ENCODE assay signal across 14 cellular contexts in genomic region chr1:31926252-31926651, GRCh38. TPM values are rescaled to one million over a fixed set of nuclear protein-coding genes. Genes with fewer than 3 reads are reported as not detected.
DNase-seq lines count a peak whose midpoint lies in the region; ATAC-seq and TF ChIP-seq lines count a peak whose summit lies in the region.
"Had no signal": no experiment of that assay in that cellular context is flagged by ENCODE, and none has a peak within 500 bp of the region (broad histone marks: within the 10 kb centered on the region; RNA-seq: fewer than 3 reads in every experiment).

No MANE protein-coding gene starts in this region.

- peaks cover 98% of the 10 kb centered on the region for H3K79me2 ChIP-seq in PC-9 (ENCODE audit: low read depth)

- BruUV-seq in PC-9 (replicated peaks; lab: Mats Ljungman, UMichigan) = no TSS peak

- POLR2A ChIA-PET in PC-9 (lab: Charles Lee; ENCODE audit: unreplicated experiment) = interaction anchor here (0.5 kb wide), 1 partner anchor 221 kb away, joined by 5 read pairs; no protein-coding TSS in a partner anchor

- H3F3A ChIP-seq in PC-9 (ENCODE audit: insufficient read depth, low read depth) = peaks cover 80% of the 10 kb centered on the region

- no peaks in the 10 kb centered on the region for H3K27me3 Mint-ChIP-seq in activated T-cell treated with anti-CD3 and anti-CD28 coated beads, Interleukin-2, amount 50 U/mL, for 4 hours (ENCODE audit: low read depth)

- H3K9me3 Mint-ChIP-seq in activated T-cell treated with anti-CD3 and anti-CD28 coated beads, Interleukin-2, amount 50 U/mL, for 4 hours = no peaks in the 10 kb centered on the region

- H3K9me3 ChIP-seq in PC-9 (ENCODE audit: insufficient read depth, low read depth) (no peaks in the 10 kb centered on the region), subcutaneous abdominal adipose tissue (ENCODE audit: control insufficient read depth in 5 of 5, low read length in 5 of 5) (no peaks in the 10 kb centered on the region)
- H3K9me3 ChIP-seq: HAP-1 had no signal

- peak overlapping the region; percentile 76 for H3K4me3 Mint-ChIP-seq in activated T-cell treated with anti-CD3 and anti-CD28 coated beads, Interleukin-2, amount 50 U/mL, for 4 hours

- H3K9me2 ChIP-seq in PC-9 (ENCODE audit: insufficient read depth) = no peaks in the 10 kb centered on the region

- no peak overlapping the region for H3K4me3 ChIP-seq in PC-9
- no peak overlapping the region for H3K4me3 ChIP-seq in subcutaneous abdominal adipose tissue (ENCODE audit: low read depth in 1 of 5, low read length in 5 of 5)
- H3K4me3 ChIP-seq: HAP-1 had no signal

- DNase-seq in activated T-cell treated with anti-CD3 and anti-CD28 coated beads, Interleukin-2, amount 50 U/mL, for 4 hours = no peak
- no peak for DNase-seq in activated T-cell treated with anti-CD3 and anti-CD28 coated beads, Interleukin-2, amount 50 U/mL, for 1 hour
- DNase-seq in PC-9 (no peak), nucleus accumbens (lab: John Stamatoyannopoulos, UW) (no peak), RKO (ENCODE audit: low spot score) (no peak)
- DNase-seq: activated gamma-delta T cell treated with Interleukin-2 at 50 U/mL for 16 hours, EL, islet precursor cell, SHP77 had no signal

- peaks cover 85% of the 10 kb centered on the region for H3K4me1 Mint-ChIP-seq in activated T-cell treated with anti-CD3 and anti-CD28 coated beads, Interleukin-2, amount 50 U/mL, for 4 hours (ENCODE audit: low read depth)

- H3K9ac ChIP-seq in subcutaneous abdominal adipose tissue (ENCODE audit: low read length in 5 of 5) = no peak overlapping the region

- peaks cover 91% of the 10 kb centered on the region for H3K4me1 ChIP-seq in PC-9 (replicated peaks; ENCODE audit: insufficient read depth)
- H3K4me1 ChIP-seq in subcutaneous abdominal adipose tissue (ENCODE audit: control insufficient read depth in 5 of 5, insufficient read depth in 5 of 5, low read length in 5 of 5) = peaks cover 6 to 73% (median 71%) of the 10 kb centered on the region in 5 donors

- no peak overlapping the region for H2AFZ ChIP-seq in PC-9

- H3K4me2 ChIP-seq in PC-9 = peak overlapping the region; percentile 8; the same call in 1 of the 2 replicates

- TF ChIP-seq CTCF in PC-9 (conservative IDR thresholded peaks at IDR 0.05) = no peak

- ATAC-seq in activated T-cell treated with anti-CD3 and anti-CD28 coated beads, Interleukin-2, amount 50 U/mL, for 4 hours = peak in 1 of 2 donors; percentile 19
- no peak for ATAC-seq in HG03139 (IDR thresholded peaks at IDR 0.05; ENCODE audit: unreplicated experiment)
- ATAC-seq: HepG2 had no signal

- H3K36me3 ChIP-seq in PC-9 (ENCODE audit: low read depth) (peaks cover 62% of the 10 kb centered on the region), subcutaneous abdominal adipose tissue (ENCODE audit: control insufficient read depth in 5 of 5, insufficient read depth in 5 of 5, low read length in 5 of 5) (no peaks in the 10 kb centered on the region)

- H3K27me3 ChIP-seq in PC-9 (ENCODE audit: insufficient read depth, low read depth) = no peaks in the 10 kb centered on the region
- no peaks in the 10 kb centered on the region for H3K27me3 ChIP-seq in subcutaneous abdominal adipose tissue (ENCODE audit: control insufficient read depth in 5 of 5, insufficient read depth in 4 of 5, low read length in 5 of 5)

- peak overlapping the region; percentile 32 for H3K27ac ChIP-seq in PC-9
- peak overlapping the region; percentile 88 for H3K27ac ChIP-seq in cingulate gyrus (ENCODE audit: low read depth, low read length)
- peak overlapping the region; percentile 24 for H3K27ac ChIP-seq in subcutaneous abdominal adipose tissue (ENCODE audit: low read depth, low read length)

- CTCF ChIA-PET in PC-9 (lab: Charles Lee) = interaction anchor here (0.6 kb wide), 2 partner anchors 111 to 192 kb away, joined by 3 to 5 read pairs; partner anchors contain the start of gene SPOCD1

- intact Hi-C loops in PC-9 (cut with micrococcal nuclease; ENCODE audit: unreplicated experiment) = no loop called here

- H4K20me1 ChIP-seq in PC-9 (ENCODE audit: insufficient read depth) = peaks cover 97% of the 10 kb centered on the region

- peaks cover 12% of the 10 kb centered on the region for H3K36me3 Mint-ChIP-seq in activated T-cell treated with anti-CD3 and anti-CD28 coated beads, Interleukin-2, amount 50 U/mL, for 4 hours (ENCODE audit: insufficient read depth)

RNA-seq across cellular contexts. Expression of gene PTP4A2, which starts 11.9 kb away (rescaled TPM):
- total RNA-seq in activated T-cell treated with anti-CD3 and anti-CD28 coated beads, Interleukin-2, amount 50 U/mL, for 4 hours = 100 to 1,000 TPM; 294 to 337 (median 297) TPM
- total RNA-seq in PC-9 (2021) = 149 and 201 TPM in 2 replicates

Comparison
In these comparisons a context has a peak if more than half of its experiments do, and no peak if none do; other contexts are left out.
1. H3K27ac ChIP-seq: peak in every context shown above with its lines; median percentile 88 in cingulate gyrus; 32 in PC-9; 24 in subcutaneous abdominal adipose tissue.